Comparison of ENCODE assay signal across 18 cellular contexts in genomic region chr4:71333960-71334951, GRCh38. TPM values are rescaled to one million over a fixed set of nuclear protein-coding genes. Genes with fewer than 3 reads are reported as not detected.
DNase-seq lines count a peak whose midpoint lies in the region; ATAC-seq and TF ChIP-seq lines count a peak whose summit lies in the region.
"Had no signal": no experiment of that assay in that cellular context is flagged by ENCODE, and none has a peak within 500 bp of the region (broad histone marks: within the 10 kb centered on the region; RNA-seq: fewer than 3 reads in every experiment).

No MANE protein-coding gene starts in this region.

- H3K4me3 ChIP-seq in MG63 (no peak overlapping the region), cardiac fibroblast (replicated peaks in 1 of 2; ENCODE audit: low read depth in 2 of 2, low read length in 2 of 2) (no peak overlapping the region)
- H3K4me3 ChIP-seq: tibial artery had no signal

- no peaks in the 10 kb centered on the region for H3K27me3 ChIP-seq in MG63
- H3K27me3 ChIP-seq: tibial artery had no signal

- DNase-seq in EH (ENCODE audit: low read depth) (peak; percentile 76), MG63 (peak; percentile 31), cardiac fibroblast (ENCODE audit: low read depth in 2 of 2) (peak; percentile 5 to 48), non-pigmented ciliary epithelial cell (ENCODE audit: low read depth) (peak; percentile 22), cerebellar nuclear complex (lab: John Stamatoyannopoulos, UW) (no peak), KBM-7 (no peak)
- DNase-seq: ACHN; effector memory CD8-positive, alpha-beta T cell; GOT3; Karpas-422; NCI-H1417; NCI-H2171; right cardiac atrium; stimulated activated naive B cell treated with anti-CD40 and anti-IgM and Interleukin-4, amounts not matched to agents 10 μg/mL and 1 μg/mL and 100 μg/mL, for 72 hours; tibial artery had no signal

- in situ Hi-C loops in KBM-7 (cut with MboI; ENCODE audit: low pct_unique_long_range_greater_than_20kb, low sequenced_read_pairs), result no loop called here

- H3K9me3 ChIP-seq in MG63, result no peaks in the 10 kb centered on the region
- H3K9me3 ChIP-seq: tibial artery had no signal

- H3K36me3 ChIP-seq in MG63, result no peaks in the 10 kb centered on the region
- H3K36me3 ChIP-seq: tibial artery had no signal

- ATAC-seq in HG02642 (IDR thresholded peaks at IDR 0.05; ENCODE audit: poor library complexity, unreplicated experiment) (no peak), GM19455 (IDR thresholded peaks at IDR 0.05; ENCODE audit: unreplicated experiment) (no peak)
- ATAC-seq: effector memory CD8-positive, alpha-beta T cell; right cardiac atrium; stimulated activated naive B cell treated with anti-CD40 and anti-IgM and Interleukin-4, amounts not matched to agents 10 μg/mL and 1 μg/mL and 100 μg/mL, for 72 hours; WTC11 had no signal

- no peak for TF ChIP-seq CTCF in cardiac fibroblast (IDR thresholded peaks at IDR 0.05; ENCODE audit: low read depth, low read length)

RNA-seq across cellular contexts. Expression of gene SLC4A4, which starts 4.6 kb away (rescaled TPM):
- total RNA-seq in MG63 (2014; rRNA removed; shearing (Covaris generic); ENCODE audit: low replicate concordance), result 1.1 and 6.7 TPM in 2 replicates

Comparison
In these comparisons a context has a peak if more than half of its experiments do, and no peak if none do; other contexts are left out.
1. DNase-seq: peak in EH (single experiment), MG63 (single experiment), cardiac fibroblast (2 of 2) and non-pigmented ciliary epithelial cell (single experiment); none in cerebellar nuclear complex (0 of 2) and KBM-7 (single experiment).